ENCODE assay signal across 1 cellular context in the genomic region with DNA sequence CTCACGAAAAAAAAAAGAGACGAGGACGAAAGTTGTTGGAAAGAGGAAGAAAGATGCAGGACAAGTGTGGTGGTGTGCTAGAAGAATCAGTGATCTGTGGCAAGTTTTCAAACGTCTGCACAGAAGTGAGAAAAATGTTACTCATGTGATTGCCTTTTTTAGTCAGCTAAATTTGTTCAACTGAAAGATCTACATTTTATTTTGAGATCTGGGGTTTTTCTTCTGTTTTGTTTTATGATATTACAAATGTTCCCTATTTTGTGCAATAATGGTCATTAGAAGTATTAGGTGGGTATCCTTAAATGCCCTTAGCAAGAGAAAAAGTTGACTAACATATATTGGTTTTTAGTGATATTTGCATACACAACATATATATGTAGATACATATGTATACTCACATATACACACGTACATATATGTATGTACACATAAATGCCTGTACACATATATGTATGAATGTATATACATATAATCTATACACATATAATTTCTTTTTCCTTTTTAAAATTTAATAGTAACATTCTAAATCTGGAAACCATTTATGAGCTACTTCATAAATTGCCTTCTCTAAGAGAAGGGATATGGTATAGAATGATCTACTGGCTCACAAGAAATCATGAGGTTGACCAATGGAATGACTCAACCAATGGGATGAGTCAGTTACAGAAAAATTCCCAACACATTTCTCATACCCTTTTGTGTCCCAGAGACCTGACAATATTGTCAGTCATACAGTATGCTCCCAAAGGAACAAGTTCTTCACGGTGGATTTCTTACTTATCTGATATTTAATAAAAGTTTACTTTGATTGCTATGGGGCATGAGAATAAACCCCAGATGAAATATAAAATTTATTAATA.
TF ChIP-seq lines count a peak whose summit lies in the region.

No MANE protein-coding gene starts in this region.

TF ChIP-seq in GM12878, 131 proteins besides CTCF, POLR2A, EP300 and RAD21 (continued from another document and continues in another):
- TF ChIP-seq, protein P1, sequence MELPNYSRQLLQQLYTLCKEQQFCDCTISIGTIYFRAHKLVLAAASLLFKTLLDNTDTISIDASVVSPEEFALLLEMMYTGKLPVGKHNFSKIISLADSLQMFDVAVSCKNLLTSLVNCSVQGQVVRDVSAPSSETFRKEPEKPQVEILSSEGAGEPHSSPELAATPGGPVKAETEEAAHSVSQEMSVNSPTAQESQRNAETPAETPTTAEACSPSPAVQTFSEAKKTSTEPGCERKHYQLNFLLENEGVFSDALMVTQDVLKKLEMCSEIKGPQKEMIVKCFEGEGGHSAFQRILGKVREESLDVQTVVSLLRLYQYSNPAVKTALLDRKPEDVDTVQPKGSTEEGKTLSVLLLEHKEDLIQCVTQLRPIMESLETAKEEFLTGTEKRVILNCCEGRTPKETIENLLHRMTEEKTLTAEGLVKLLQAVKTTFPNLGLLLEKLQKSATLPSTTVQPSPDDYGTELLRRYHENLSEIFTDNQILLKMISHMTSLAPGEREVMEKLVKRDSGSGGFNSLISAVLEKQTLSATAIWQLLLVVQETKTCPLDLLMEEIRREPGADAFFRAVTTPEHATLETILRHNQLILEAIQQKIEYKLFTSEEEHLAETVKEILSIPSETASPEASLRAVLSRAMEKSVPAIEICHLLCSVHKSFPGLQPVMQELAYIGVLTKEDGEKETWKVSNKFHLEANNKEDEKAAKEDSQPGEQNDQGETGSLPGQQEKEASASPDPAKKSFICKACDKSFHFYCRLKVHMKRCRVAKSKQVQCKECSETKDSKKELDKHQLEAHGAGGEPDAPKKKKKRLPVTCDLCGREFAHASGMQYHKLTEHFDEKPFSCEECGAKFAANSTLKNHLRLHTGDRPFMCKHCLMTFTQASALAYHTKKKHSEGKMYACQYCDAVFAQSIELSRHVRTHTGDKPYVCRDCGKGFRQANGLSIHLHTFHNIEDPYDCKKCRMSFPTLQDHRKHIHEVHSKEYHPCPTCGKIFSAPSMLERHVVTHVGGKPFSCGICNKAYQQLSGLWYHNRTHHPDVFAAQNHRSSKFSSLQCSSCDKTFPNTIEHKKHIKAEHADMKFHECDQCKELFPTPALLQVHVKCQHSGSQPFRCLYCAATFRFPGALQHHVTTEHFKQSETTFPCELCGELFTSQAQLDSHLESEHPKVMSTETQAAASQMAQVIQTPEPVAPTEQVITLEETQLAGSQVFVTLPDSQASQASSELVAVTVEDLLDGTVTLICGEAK (IDR thresholded peaks at IDR 0.05; ENCODE audit: borderline replicate concordance): no peak
- TF ChIP-seq ZNF384 (IDR thresholded peaks at IDR 0.05; ENCODE audit: borderline replicate concordance, low read depth, low read length) (peak; percentile 64; the same call in 1 of the 2 replicates), SIN3A (IDR thresholded peaks at IDR 0.05; ENCODE audit: low read depth, low read length) (no peak), ZNF622 (IDR thresholded peaks at IDR 0.05) (no peak), BACH1 (IDR thresholded peaks at IDR 0.05; ENCODE audit: borderline replicate concordance) (peak; percentile 84; the same call in 1 of the 2 replicates), FOXK2 (IDR thresholded peaks at IDR 0.05) (no peak), KLF5 (IDR thresholded peaks at IDR 0.05; ENCODE audit: partially characterized antibody) (no peak), SIX5 (IDR thresholded peaks at IDR 0.05; ENCODE audit: low read depth, low read length, severe bottlenecking) (no peak), MEF2B (IDR thresholded peaks at IDR 0.05; ENCODE audit: partially characterized antibody, poor library complexity, severe bottlenecking) (peak; percentile 74), NRF1 (conservative IDR thresholded peaks at IDR 0.05; ENCODE audit: low read depth, low read length) (no peak), PAX5 (IDR thresholded peaks at IDR 0.05; ENCODE audit: borderline replicate concordance, low read depth, low read length) (peak; percentile 89), HCFC1 (IDR thresholded peaks at IDR 0.05; ENCODE audit: low read length) (no peak), IRF4 (IDR thresholded peaks at IDR 0.05; ENCODE audit: low read depth, low read length) (peak; percentile 65), STAT1 (conservative IDR thresholded peaks at IDR 0.05) (no peak), ATF7 (IDR thresholded peaks at IDR 0.05; ENCODE audit: low read depth) (peak; percentile 75), SREBF2 (IDR thresholded peaks at IDR 0.05; ENCODE audit: low read length) (no peak), RBBP5 (conservative IDR thresholded peaks at IDR 0.05) (no peak), NR2C1 (IDR thresholded peaks at IDR 0.05) (no peak), YBX1 (IDR thresholded peaks at IDR 0.05) (no peak), GATAD2B (conservative IDR thresholded peaks at IDR 0.05; ENCODE audit: low read depth) (no peak), HDGF (IDR thresholded peaks at IDR 0.05) (no peak), SPI1 (IDR thresholded peaks at IDR 0.05; ENCODE audit: borderline replicate concordance, insufficient read depth, low read depth, low read length) (0 out of 2 replicates have a peak, but pooled peaks have one; percentile 30), SMC3 (IDR thresholded peaks at IDR 0.05; ENCODE audit: borderline replicate concordance, low read length) (no peak), MTA2 (IDR thresholded peaks at IDR 0.05; ENCODE audit: low read depth) (peak; percentile 92), IKZF1 (conservative IDR thresholded peaks at IDR 0.05) (peak; percentile 83), ZNF24 (IDR thresholded peaks at IDR 0.05) (0 out of 2 replicates have a peak, but pooled peaks have one; percentile 7), KAT2A (conservative IDR thresholded peaks at IDR 0.05; ENCODE audit: control insufficient read depth, low read depth, low read length) (no peak), SMAD1 (IDR thresholded peaks at IDR 0.05; ENCODE audit: low read depth, partially characterized antibody) (no peak), EED (IDR thresholded peaks at IDR 0.05; ENCODE audit: low read depth) (peak; percentile 88)
- TF ChIP-seq, protein P2, sequence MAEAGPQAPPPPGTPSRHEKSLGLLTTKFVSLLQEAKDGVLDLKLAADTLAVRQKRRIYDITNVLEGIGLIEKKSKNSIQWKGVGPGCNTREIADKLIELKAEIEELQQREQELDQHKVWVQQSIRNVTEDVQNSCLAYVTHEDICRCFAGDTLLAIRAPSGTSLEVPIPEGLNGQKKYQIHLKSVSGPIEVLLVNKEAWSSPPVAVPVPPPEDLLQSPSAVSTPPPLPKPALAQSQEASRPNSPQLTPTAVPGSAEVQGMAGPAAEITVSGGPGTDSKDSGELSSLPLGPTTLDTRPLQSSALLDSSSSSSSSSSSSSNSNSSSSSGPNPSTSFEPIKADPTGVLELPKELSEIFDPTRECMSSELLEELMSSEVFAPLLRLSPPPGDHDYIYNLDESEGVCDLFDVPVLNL (IDR thresholded peaks at IDR 0.05; ENCODE audit: low read depth, low read length): no peak
- TF ChIP-seq, protein P3, sequence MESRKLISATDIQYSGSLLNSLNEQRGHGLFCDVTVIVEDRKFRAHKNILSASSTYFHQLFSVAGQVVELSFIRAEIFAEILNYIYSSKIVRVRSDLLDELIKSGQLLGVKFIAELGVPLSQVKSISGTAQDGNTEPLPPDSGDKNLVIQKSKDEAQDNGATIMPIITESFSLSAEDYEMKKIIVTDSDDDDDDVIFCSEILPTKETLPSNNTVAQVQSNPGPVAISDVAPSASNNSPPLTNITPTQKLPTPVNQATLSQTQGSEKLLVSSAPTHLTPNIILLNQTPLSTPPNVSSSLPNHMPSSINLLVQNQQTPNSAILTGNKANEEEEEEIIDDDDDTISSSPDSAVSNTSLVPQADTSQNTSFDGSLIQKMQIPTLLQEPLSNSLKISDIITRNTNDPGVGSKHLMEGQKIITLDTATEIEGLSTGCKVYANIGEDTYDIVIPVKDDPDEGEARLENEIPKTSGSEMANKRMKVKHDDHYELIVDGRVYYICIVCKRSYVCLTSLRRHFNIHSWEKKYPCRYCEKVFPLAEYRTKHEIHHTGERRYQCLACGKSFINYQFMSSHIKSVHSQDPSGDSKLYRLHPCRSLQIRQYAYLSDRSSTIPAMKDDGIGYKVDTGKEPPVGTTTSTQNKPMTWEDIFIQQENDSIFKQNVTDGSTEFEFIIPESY (IDR thresholded peaks at IDR 0.05): peak; percentile 12; the same call in 1 of the 2 replicates
- TF ChIP-seq, protein P4, sequence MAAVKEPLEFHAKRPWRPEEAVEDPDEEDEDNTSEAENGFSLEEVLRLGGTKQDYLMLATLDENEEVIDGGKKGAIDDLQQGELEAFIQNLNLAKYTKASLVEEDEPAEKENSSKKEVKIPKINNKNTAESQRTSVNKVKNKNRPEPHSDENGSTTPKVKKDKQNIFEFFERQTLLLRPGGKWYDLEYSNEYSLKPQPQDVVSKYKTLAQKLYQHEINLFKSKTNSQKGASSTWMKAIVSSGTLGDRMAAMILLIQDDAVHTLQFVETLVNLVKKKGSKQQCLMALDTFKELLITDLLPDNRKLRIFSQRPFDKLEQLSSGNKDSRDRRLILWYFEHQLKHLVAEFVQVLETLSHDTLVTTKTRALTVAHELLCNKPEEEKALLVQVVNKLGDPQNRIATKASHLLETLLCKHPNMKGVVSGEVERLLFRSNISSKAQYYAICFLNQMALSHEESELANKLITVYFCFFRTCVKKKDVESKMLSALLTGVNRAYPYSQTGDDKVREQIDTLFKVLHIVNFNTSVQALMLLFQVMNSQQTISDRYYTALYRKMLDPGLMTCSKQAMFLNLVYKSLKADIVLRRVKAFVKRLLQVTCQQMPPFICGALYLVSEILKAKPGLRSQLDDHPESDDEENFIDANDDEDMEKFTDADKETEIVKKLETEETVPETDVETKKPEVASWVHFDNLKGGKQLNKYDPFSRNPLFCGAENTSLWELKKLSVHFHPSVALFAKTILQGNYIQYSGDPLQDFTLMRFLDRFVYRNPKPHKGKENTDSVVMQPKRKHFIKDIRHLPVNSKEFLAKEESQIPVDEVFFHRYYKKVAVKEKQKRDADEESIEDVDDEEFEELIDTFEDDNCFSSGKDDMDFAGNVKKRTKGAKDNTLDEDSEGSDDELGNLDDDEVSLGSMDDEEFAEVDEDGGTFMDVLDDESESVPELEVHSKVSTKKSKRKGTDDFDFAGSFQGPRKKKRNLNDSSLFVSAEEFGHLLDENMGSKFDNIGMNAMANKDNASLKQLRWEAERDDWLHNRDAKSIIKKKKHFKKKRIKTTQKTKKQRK (IDR thresholded peaks at IDR 0.05; ENCODE audit: low read depth, low read length): no peak
- TF ChIP-seq, protein P5, sequence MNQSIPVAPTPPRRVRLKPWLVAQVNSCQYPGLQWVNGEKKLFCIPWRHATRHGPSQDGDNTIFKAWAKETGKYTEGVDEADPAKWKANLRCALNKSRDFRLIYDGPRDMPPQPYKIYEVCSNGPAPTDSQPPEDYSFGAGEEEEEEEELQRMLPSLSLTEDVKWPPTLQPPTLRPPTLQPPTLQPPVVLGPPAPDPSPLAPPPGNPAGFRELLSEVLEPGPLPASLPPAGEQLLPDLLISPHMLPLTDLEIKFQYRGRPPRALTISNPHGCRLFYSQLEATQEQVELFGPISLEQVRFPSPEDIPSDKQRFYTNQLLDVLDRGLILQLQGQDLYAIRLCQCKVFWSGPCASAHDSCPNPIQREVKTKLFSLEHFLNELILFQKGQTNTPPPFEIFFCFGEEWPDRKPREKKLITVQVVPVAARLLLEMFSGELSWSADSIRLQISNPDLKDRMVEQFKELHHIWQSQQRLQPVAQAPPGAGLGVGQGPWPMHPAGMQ (IDR thresholded peaks at IDR 0.05; ENCODE audit: borderline replicate concordance): no peak
- TF ChIP-seq, protein P6, sequence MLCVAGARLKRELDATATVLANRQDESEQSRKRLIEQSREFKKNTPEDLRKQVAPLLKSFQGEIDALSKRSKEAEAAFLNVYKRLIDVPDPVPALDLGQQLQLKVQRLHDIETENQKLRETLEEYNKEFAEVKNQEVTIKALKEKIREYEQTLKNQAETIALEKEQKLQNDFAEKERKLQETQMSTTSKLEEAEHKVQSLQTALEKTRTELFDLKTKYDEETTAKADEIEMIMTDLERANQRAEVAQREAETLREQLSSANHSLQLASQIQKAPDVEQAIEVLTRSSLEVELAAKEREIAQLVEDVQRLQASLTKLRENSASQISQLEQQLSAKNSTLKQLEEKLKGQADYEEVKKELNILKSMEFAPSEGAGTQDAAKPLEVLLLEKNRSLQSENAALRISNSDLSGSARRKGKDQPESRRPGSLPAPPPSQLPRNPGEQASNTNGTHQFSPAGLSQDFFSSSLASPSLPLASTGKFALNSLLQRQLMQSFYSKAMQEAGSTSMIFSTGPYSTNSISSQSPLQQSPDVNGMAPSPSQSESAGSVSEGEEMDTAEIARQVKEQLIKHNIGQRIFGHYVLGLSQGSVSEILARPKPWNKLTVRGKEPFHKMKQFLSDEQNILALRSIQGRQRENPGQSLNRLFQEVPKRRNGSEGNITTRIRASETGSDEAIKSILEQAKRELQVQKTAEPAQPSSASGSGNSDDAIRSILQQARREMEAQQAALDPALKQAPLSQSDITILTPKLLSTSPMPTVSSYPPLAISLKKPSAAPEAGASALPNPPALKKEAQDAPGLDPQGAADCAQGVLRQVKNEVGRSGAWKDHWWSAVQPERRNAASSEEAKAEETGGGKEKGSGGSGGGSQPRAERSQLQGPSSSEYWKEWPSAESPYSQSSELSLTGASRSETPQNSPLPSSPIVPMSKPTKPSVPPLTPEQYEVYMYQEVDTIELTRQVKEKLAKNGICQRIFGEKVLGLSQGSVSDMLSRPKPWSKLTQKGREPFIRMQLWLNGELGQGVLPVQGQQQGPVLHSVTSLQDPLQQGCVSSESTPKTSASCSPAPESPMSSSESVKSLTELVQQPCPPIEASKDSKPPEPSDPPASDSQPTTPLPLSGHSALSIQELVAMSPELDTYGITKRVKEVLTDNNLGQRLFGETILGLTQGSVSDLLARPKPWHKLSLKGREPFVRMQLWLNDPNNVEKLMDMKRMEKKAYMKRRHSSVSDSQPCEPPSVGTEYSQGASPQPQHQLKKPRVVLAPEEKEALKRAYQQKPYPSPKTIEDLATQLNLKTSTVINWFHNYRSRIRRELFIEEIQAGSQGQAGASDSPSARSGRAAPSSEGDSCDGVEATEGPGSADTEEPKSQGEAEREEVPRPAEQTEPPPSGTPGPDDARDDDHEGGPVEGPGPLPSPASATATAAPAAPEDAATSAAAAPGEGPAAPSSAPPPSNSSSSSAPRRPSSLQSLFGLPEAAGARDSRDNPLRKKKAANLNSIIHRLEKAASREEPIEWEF (IDR thresholded peaks at IDR 0.05; ENCODE audit: insufficient replicate concordance, low read depth, low read length): no peak
- TF ChIP-seq, protein P7, sequence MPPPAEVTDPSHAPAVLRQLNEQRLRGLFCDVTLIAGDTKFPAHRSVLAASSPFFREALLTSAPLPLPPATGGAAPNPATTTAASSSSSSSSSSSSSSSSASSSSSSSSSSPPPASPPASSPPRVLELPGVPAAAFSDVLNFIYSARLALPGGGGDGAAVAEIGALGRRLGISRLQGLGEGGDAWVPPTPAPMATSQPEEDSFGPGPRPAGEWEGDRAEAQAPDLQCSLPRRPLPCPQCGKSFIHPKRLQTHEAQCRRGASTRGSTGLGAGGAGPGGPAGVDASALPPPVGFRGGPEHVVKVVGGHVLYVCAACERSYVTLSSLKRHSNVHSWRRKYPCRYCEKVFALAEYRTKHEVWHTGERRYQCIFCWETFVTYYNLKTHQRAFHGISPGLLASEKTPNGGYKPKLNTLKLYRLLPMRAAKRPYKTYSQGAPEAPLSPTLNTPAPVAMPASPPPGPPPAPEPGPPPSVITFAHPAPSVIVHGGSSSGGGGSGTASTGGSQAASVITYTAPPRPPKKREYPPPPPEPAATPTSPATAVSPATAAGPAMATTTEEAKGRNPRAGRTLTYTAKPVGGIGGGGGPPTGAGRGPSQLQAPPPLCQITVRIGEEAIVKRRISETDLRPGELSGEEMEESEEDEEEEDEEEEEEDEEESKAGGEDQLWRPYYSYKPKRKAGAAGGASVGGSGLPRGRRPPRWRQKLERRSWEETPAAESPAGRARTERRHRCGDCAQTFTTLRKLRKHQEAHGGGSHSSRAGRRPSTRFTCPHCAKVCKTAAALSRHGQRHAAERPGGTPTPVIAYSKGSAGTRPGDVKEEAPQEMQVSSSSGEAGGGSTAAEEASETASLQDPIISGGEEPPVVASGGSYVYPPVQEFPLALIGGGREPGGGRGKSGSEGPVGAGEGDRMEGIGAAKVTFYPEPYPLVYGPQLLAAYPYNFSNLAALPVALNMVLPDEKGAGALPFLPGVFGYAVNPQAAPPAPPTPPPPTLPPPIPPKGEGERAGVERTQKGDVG (CRISPR knock-in tag; IDR thresholded peaks at IDR 0.05): no peak
